Comparison of ENCODE assay signal across 23 cellular contexts in the genomic region with DNA sequence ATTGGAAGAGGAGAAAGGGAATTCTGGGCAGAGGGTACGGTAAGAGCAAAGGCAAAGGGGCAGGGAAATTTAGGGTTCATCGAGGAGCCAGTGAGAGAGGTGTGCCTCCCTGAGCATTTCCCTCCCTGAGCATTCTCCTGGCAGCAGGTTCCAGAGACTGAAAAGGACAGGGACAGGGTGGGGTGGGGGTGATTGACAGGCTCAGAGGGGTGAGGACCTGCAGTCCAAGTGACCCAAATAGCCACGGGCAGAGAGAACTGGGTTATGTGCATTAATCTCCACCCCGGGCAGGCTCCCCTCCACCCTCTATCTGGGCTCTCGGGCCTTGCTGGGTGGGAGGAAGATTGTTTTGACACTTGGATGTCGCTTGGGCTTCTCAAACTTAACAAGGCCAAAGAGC.
A peak's percentile ranks its signal among the peaks of the same experiment; 100 is the strongest.
DNase-seq lines count a peak whose midpoint lies in the region; ATAC-seq and TF ChIP-seq lines count a peak whose summit lies in the region.
"Had no signal": no experiment of that assay in that cellular context is flagged by ENCODE, and none has a peak within 500 bp of the region (broad histone marks: within the 10 kb centered on the region; RNA-seq: fewer than 3 reads in every experiment).

No MANE protein-coding gene starts in this region.

- H3K4me3 ChIP-seq in esophagus muscularis mucosa (no peak overlapping the region), muscle layer of colon (ENCODE audit: low read depth in 1 of 2, low read length in 2 of 2) (no peak overlapping the region), sigmoid colon (no peak overlapping the region), transverse colon (no peak overlapping the region)
- H3K4me3 ChIP-seq: A549; BLaER1 treated with 17β-estradiol and CSF1 and Interleukin-3, amounts not matched to agents 10 nM and 100 nM; HAP-1 had no signal

- H3K36me3 ChIP-seq in esophagus muscularis mucosa (peaks cover 0 to 2% (median 0%) of the 10 kb centered on the region in 4 donors), muscle layer of colon (ENCODE audit: insufficient read depth, low read length) (no peaks in the 10 kb centered on the region), sigmoid colon (no peaks in the 10 kb centered on the region), transverse colon (no peaks in the 10 kb centered on the region)
- H3K36me3 ChIP-seq: BE2C; BLaER1 treated with 17β-estradiol and CSF1 and Interleukin-3, amounts not matched to agents 10 nM and 100 nM; HAP-1 had no signal

- no peak overlapping the region for H3K9ac ChIP-seq in muscle layer of colon (ENCODE audit: low read length)
- H3K9ac ChIP-seq: BLaER1 treated with 17β-estradiol and CSF1 and Interleukin-3, amounts not matched to agents 10 nM and 100 nM had no signal

- no peaks in the 10 kb centered on the region for H3K9me3 ChIP-seq in esophagus muscularis mucosa
- H3K9me3 ChIP-seq in muscle layer of colon (ENCODE audit: low read length), result no peaks in the 10 kb centered on the region
- H3K9me3 ChIP-seq in sigmoid colon, result no peaks in the 10 kb centered on the region
- no peaks in the 10 kb centered on the region for H3K9me3 ChIP-seq in transverse colon
- H3K9me3 ChIP-seq: A549; BE2C; BLaER1 treated with 17β-estradiol and CSF1 and Interleukin-3, amounts not matched to agents 10 nM and 100 nM; HAP-1 had no signal

- in situ Hi-C loops in transverse colon (cut with MboI; ENCODE audit: low pct_ligation_motif_present in 1 of 4, low pct_unique_long_range_greater_than_20kb in 1 of 4, low sequenced_read_pairs in 3 of 4), result no loop called here

- intact Hi-C loops in esophagus muscularis mucosa (cut with DNase I) (no loop called here), sigmoid colon (cut with DNase I) (no loop called here), transverse colon (cut with DNase I; ENCODE audit: low total_unique reads) (no loop called here)

- no peak for TF ChIP-seq POLR2A in esophagus muscularis mucosa (IDR thresholded peaks at IDR 0.05; ENCODE audit: low read depth)
- TF ChIP-seq POLR2A in sigmoid colon (IDR thresholded peaks at IDR 0.05), result no peak
- TF ChIP-seq POLR2A in transverse colon (IDR thresholded peaks at IDR 0.05), result no peak

- no peaks in the 10 kb centered on the region for H3K27me3 ChIP-seq in esophagus muscularis mucosa
- H3K27me3 ChIP-seq in muscle layer of colon (ENCODE audit: control insufficient read depth in 1 of 2, insufficient read depth in 2 of 2, low read length in 2 of 2), result no peaks in the 10 kb centered on the region
- H3K27me3 ChIP-seq in sigmoid colon, result no peaks in the 10 kb centered on the region
- no peaks in the 10 kb centered on the region for H3K27me3 ChIP-seq in transverse colon
- H3K27me3 ChIP-seq: BE2C; BLaER1 treated with 17β-estradiol and CSF1 and Interleukin-3, amounts not matched to agents 10 nM and 100 nM had no signal

- DNase-seq in esophagus muscularis mucosa (ENCODE audit: extremely low spot score) (no peak), sigmoid colon (no peak), transverse colon (no peak), NCI-H2196 (lab: John Stamatoyannopoulos, UW; ENCODE audit: unreplicated experiment) (no peak), NCI-H1092 treated with DMSO at 0.1 percent for 48 hours (lab: John Stamatoyannopoulos, UW) (no peak)
- DNase-seq: 8988T; ACHN; AML-193; BE2C; CD4-positive, alpha-beta T cell; CD8-positive, alpha-beta memory T cell; DMS 273 treated with DMSO at 0.1 percent for 48 hours; DMS79; EL; GDM1; GOT3; HFFc6 had no signal

- ATAC-seq in GM21529 (IDR thresholded peaks at IDR 0.05; ENCODE audit: unreplicated experiment) (no peak), HG03159 (IDR thresholded peaks at IDR 0.05; ENCODE audit: unreplicated experiment) (no peak)
- ATAC-seq: A549 had no signal

- TF ChIP-seq CTCF in esophagus muscularis mucosa (IDR thresholded peaks at IDR 0.05) (no peak), sigmoid colon (IDR thresholded peaks at IDR 0.05) (no peak), transverse colon (IDR thresholded peaks at IDR 0.05) (no peak)

- WGBS in esophagus muscularis mucosa, result 59% methylated on average over 5 of the region's 6 CpGs
- WGBS in sigmoid colon, 2 donors, result 80% methylated on average over 6 of the region's 6 CpGs
- WGBS in transverse colon (ENCODE audit: low coverage in 1 of 2), 2 donors, result 69 to 100% methylated on average over 1 to 6 of the region's 6 CpGs

- no peak for TF ChIP-seq EP300 in esophagus muscularis mucosa (IDR thresholded peaks at IDR 0.05)
- no peak for TF ChIP-seq EP300 in sigmoid colon (IDR thresholded peaks at IDR 0.05)
- TF ChIP-seq EP300 in transverse colon (IDR thresholded peaks at IDR 0.05; ENCODE audit: low read depth), result no peak

- H3K4me1 ChIP-seq in esophagus muscularis mucosa (peaks cover 23 to 98% (median 96%) of the 10 kb centered on the region in 4 donors), muscle layer of colon (ENCODE audit: insufficient read depth, low read length) (peaks cover 81% of the 10 kb centered on the region), sigmoid colon (peaks cover 0 to 92% (median 82%) of the 10 kb centered on the region in 4 donors), transverse colon (peaks cover 3 to 23% (median 9%) of the 10 kb centered on the region in 4 donors)
- H3K4me1 ChIP-seq: A549, BE2C, HAP-1 had no signal

- H3K27ac ChIP-seq in esophagus muscularis mucosa (replicated peaks in 1 of 4) (peak overlapping the region; percentile 79 to 91 (median 82)), muscle layer of colon (ENCODE audit: low read depth, low read length) (peak overlapping the region; percentile 15), sigmoid colon (peak overlapping the region; percentile 81 to 97 (median 90)), transverse colon (peak overlapping the region; percentile 16 to 88 (median 76))
- H3K27ac ChIP-seq: A549; BLaER1 treated with 17β-estradiol and CSF1 and Interleukin-3, amounts not matched to agents 10 nM and 100 nM had no signal

Comparison
In these comparisons a context has a peak if more than half of its experiments do, and no peak if none do; other contexts are left out.
1. H3K27ac ChIP-seq: peak in every context shown above with its lines; median percentile 90 in sigmoid colon; 82 in esophagus muscularis mucosa; 76 in transverse colon; 15 in muscle layer of colon.